In the genomic region with DNA sequence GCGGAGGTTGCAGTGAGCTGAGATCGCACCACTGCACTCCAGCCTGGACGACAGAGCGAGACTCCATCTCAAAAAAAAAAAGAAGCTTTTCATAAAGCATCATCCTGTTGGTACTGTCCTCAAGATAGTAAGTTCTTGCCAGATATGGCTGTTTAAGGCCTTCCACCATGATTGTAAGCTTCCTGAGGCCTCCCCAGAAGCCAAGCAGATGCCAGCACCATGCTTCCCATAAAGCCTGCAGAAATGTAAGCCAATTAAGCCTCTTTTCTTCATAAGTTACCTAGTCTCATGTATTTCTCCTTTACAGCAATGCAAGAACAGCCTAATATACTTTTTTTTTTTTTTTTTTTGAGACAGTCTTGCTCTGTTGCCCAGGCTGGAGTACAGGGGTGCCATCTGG, we compare ENCODE assay signal across 1 cellular context. TPM values are rescaled to one million over a fixed set of nuclear protein-coding genes. Genes with fewer than 3 reads are reported as not detected.
"Had no signal": no experiment of that assay in that cellular context is flagged by ENCODE, and none has a peak within 500 bp of the region (broad histone marks: within the 10 kb centered on the region; RNA-seq: fewer than 3 reads in every experiment).

No MANE protein-coding gene starts in this region.

RNA-seq across cellular contexts. Expression of gene RDH5, which starts 38.4 kb away (rescaled TPM):
- total RNA-seq: smooth muscle cell had no signal
